In genomic region chr9:76443887-76444286, GRCh38 we compare ENCODE assay signal across 16 cellular contexts.
"Had no signal": no experiment of that assay in that cellular context is flagged by ENCODE, and none has a peak within 500 bp of the region (broad histone marks: within the 10 kb centered on the region; RNA-seq: fewer than 3 reads in every experiment).

No MANE protein-coding gene starts in this region.

- H3K4me1 ChIP-seq: gastrocnemius medialis had no signal

- H3K27me3 ChIP-seq: gastrocnemius medialis, heart left ventricle, ovary, suprapubic skin, upper lobe of left lung had no signal

- H3K36me3 Mint-ChIP-seq: T-cell had no signal

- H3K9me3 Mint-ChIP-seq: effector memory CD8-positive, alpha-beta T cell; T-cell had no signal

- H3K4me3 ChIP-seq: gastrocnemius medialis, heart left ventricle, lower lobe of right lung, ovary, SK-N-MC, suprapubic skin, upper lobe of left lung had no signal

- H3K36me3 ChIP-seq: gastrocnemius medialis, heart left ventricle, lower lobe of right lung, ovary, suprapubic skin, upper lobe of left lung had no signal

- H3K4me3 Mint-ChIP-seq: effector memory CD8-positive, alpha-beta T cell; T-cell had no signal

- H3K27ac ChIP-seq: gastrocnemius medialis, heart left ventricle, lower lobe of right lung, ovary, SK-N-MC, suprapubic skin, upper lobe of left lung had no signal

- ATAC-seq: activated CD4-positive, CD25-positive, alpha-beta regulatory T cell treated with anti-CD3 and anti-CD28 coated beads, Interleukin-2, amount 50 U/mL, for 24 hours; effector memory CD8-positive, alpha-beta T cell; gastrocnemius medialis; heart left ventricle; lower lobe of right lung; T-cell had no signal

- H3K27ac Mint-ChIP-seq: T-cell had no signal

- H3K9me3 ChIP-seq: gastrocnemius medialis, heart left ventricle, lower lobe of right lung, suprapubic skin, upper lobe of left lung had no signal

- DNase-seq: aorta; dermis blood vessel endothelial cell; effector memory CD8-positive, alpha-beta T cell; gastrocnemius medialis; heart left ventricle; left cardiac atrium; lower lobe of right lung; ovary; stimulated activated CD4-positive, alpha-beta T cell treated with anti-CD3 and anti-CD28 coated beads, Interleukin-2, amount 100 ng/mL, for 48 hours; stimulated activated naive CD4-positive, alpha-beta T cell; T-cell; T1000; upper lobe of left lung had no signal
